In the genomic region with DNA sequence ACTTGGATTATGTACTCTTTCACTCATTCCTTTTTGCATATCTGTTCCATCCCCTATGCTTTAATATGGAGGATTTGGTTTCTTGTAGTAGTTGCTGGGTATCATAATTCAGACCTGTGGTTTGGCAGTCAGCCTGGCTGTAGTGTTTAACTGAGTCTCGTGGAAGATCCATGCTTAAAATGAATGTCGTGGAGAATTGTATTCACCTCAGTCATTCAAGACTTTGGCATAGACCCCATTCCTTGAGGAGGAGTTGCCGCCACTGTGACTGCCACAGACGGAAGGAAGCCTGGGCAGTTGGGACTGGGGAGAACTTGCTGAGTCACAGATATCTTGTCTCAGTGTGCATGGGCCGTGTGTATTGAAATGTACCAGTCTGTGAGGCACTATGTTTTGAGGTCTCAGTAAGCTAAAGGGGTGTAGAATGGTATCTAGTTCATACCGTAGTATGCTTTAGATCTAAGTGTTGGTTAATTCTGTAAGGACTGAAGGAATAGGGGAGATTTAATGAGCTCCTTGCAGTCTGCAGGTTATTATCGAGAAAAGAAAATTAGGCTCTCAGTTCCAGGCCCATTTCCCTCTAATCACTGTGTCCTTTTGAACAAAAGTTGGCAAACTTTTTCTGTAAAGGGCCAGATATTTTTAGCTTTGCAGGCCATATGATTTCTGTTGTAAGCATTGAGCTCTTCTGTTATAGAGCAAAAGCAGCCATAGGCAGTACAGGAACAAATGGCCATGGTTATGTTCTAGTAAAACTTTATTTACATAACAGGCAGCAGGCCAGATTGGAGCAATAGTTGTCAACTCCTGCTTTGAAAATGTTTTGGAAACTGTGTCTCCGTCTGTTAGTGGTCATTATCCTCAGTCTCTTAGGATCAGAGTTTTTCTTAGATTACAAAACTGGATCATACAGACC, we compare ENCODE assay signal across 9 cellular contexts.
DNase-seq lines count a peak whose midpoint lies in the region; ATAC-seq and TF ChIP-seq lines count a peak whose summit lies in the region.
"Had no signal": no experiment of that assay in that cellular context is flagged by ENCODE, and none has a peak within 500 bp of the region (broad histone marks: within the 10 kb centered on the region; RNA-seq: fewer than 3 reads in every experiment).

No MANE protein-coding gene starts in this region.

- intact Hi-C loops in mucosa of descending colon (cut with DNase I, micrococcal nuclease), result no loop called here

- no peak overlapping the region for H3K4me3 Mint-ChIP-seq in activated CD8-positive, alpha-beta memory T cell treated with anti-CD3 and anti-CD28 coated beads, Interleukin-2, amount 10 ng/mL, durations not matched to agents 7 days and 5 days

- ATAC-seq in mucosa of descending colon (peak; percentile 31), HG03095 (IDR thresholded peaks at IDR 0.05; ENCODE audit: unreplicated experiment) (no peak)
- no peak for ATAC-seq in activated CD8-positive, alpha-beta memory T cell treated with anti-CD3 and anti-CD28 coated beads, Interleukin-2, amount 10 ng/mL, durations not matched to agents 7 days and 5 days
- ATAC-seq: left colon had no signal

- no peak overlapping the region for H3K4me3 ChIP-seq in mucosa of descending colon

- H3K36me3 Mint-ChIP-seq in activated CD8-positive, alpha-beta memory T cell treated with anti-CD3 and anti-CD28 coated beads, Interleukin-2, amount 10 ng/mL, durations not matched to agents 7 days and 5 days, result no peaks in the 10 kb centered on the region

- no peaks in the 10 kb centered on the region for H3K4me1 Mint-ChIP-seq in activated CD8-positive, alpha-beta memory T cell treated with anti-CD3 and anti-CD28 coated beads, Interleukin-2, amount 10 ng/mL, durations not matched to agents 7 days and 5 days

- H3K27ac Mint-ChIP-seq in activated CD8-positive, alpha-beta memory T cell treated with anti-CD3 and anti-CD28 coated beads, Interleukin-2, amount 10 ng/mL, durations not matched to agents 7 days and 5 days, result no peak overlapping the region

- CTCF ChIA-PET in activated CD8-positive, alpha-beta memory T cell treated with anti-CD3 and anti-CD28 coated beads, Interleukin-2, amount 10 ng/mL, durations not matched to agents 7 days and 5 days (lab: Charles Lee), result no interaction called here

- no peaks in the 10 kb centered on the region for H3K36me3 ChIP-seq in mucosa of descending colon (ENCODE audit: low read depth)

- H3K9me3 ChIP-seq in mucosa of descending colon, result no peaks in the 10 kb centered on the region

- H3K9me3 Mint-ChIP-seq in activated CD8-positive, alpha-beta memory T cell treated with anti-CD3 and anti-CD28 coated beads, Interleukin-2, amount 10 ng/mL, durations not matched to agents 7 days and 5 days (ENCODE audit: low read depth), result no peaks in the 10 kb centered on the region

- no peaks in the 10 kb centered on the region for H3K4me1 ChIP-seq in mucosa of descending colon (ENCODE audit: low read depth)

- peaks cover 4% of the 10 kb centered on the region for H3K27me3 Mint-ChIP-seq in activated CD8-positive, alpha-beta memory T cell treated with anti-CD3 and anti-CD28 coated beads, Interleukin-2, amount 10 ng/mL, durations not matched to agents 7 days and 5 days

- DNase-seq in AG09319 (ENCODE audit: extremely low read depth, low read depth) (peak; percentile 88), NCI-H2029 (lab: John Stamatoyannopoulos, UW) (peak; percentile 25), dermis blood vessel endothelial cell (peak; percentile 59), mucosa of descending colon (no peak), SIG-M5 (lab: John Stamatoyannopoulos, UW) (no peak)
- no peak for DNase-seq in activated CD4-positive, alpha-beta T cell treated with anti-CD3 and anti-CD28 coated beads, Interleukin-2, amount 50 U/mL, for 48 hours
- no peak for DNase-seq in activated CD8-positive, alpha-beta memory T cell treated with anti-CD3 and anti-CD28 coated beads, Interleukin-2, amount 10 ng/mL, durations not matched to agents 7 days and 5 days

- TF ChIP-seq CTCF in AG09319 (IDR thresholded peaks at IDR 0.05; ENCODE audit: low read depth, low read length) (no peak), mucosa of descending colon (IDR thresholded peaks at IDR 0.05) (no peak)

Comparison
In these comparisons a context has a peak if more than half of its experiments do, and no peak if none do; other contexts are left out.
1. DNase-seq: peak in AG09319 (single experiment), NCI-H2029 (single experiment) and dermis blood vessel endothelial cell (single experiment); none in mucosa of descending colon (0 of 3), activated CD4-positive, alpha-beta T cell treated with anti-CD3 and anti-CD28 coated beads, Interleukin-2, amount 50 U/mL, for 48 hours (0 of 2), SIG-M5 (single experiment) and activated CD8-positive, alpha-beta memory T cell treated with anti-CD3 and anti-CD28 coated beads, Interleukin-2, amount 10 ng/mL, durations not matched to agents 7 days and 5 days (single experiment).